In the genomic region with DNA sequence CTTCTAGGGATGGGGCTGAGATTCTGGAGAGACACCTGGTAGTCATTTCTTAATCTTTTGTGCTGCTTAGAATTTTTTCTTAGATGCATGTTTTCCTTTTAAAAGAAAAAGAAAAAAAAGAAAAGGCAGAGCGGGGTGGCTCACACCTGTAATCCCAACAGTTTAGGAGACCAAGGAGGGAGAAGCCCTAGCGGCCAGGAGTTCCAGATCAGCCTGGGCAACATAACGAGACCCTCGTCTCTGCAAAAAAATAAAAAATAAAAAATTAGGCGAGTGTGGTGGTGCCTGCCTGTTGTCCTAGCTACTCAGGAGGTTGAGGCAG, we compare ENCODE assay signal across 15 cellular contexts. TPM values are rescaled to one million over a fixed set of nuclear protein-coding genes. Genes with fewer than 3 reads are reported as not detected.
"Had no signal": no experiment of that assay in that cellular context is flagged by ENCODE, and none has a peak within 500 bp of the region (broad histone marks: within the 10 kb centered on the region; RNA-seq: fewer than 3 reads in every experiment).

No MANE protein-coding gene starts in this region.

- H3K36me3 Mint-ChIP-seq: activated naive CD4-positive, alpha-beta T cell treated with anti-CD3 and anti-CD28 coated beads, Interleukin-2, amount 50 U/mL, for 24 hours had no signal

- DNase-seq: activated CD8-positive, alpha-beta T cell treated with anti-CD3 and anti-CD28 coated beads, Interleukin-2, amount 10 ng/mL, durations not matched to agents 7 days and 5 days; dorsolateral prefrontal cortex; left cardiac atrium; lower lobe of right lung; midbrain; stimulated activated CD4-positive, alpha-beta T cell treated with anti-CD3 and anti-CD28 coated beads, Interleukin-12 subunit alpha, Interleukin-12 subunit beta, amount 100 ng/mL, for 4 hours; stimulated activated naive CD8-positive, alpha-beta T cell treated with anti-CD3 and anti-CD28 coated beads, Interleukin-15, Interleukin-2, amounts not matched to agents 100 U/mL and 50 U/mL, for 24 hours; T-helper 9 cell had no signal

- ATAC-seq: activated CD8-positive, alpha-beta T cell treated with anti-CD3 and anti-CD28 coated beads, Interleukin-2, amount 10 ng/mL, durations not matched to agents 7 days and 5 days; stimulated activated naive CD8-positive, alpha-beta T cell treated with anti-CD3 and anti-CD28 coated beads, Interleukin-15, Interleukin-2, amounts not matched to agents 100 U/mL and 50 U/mL, for 24 hours had no signal

- H3K36me3 ChIP-seq: breast epithelium, esophagus muscularis mucosa, lower lobe of right lung had no signal

- H3K9me3 Mint-ChIP-seq: activated naive CD4-positive, alpha-beta T cell treated with anti-CD3 and anti-CD28 coated beads, Interleukin-2, amount 50 U/mL, for 24 hours had no signal

- H3K4me3 ChIP-seq: lower lobe of right lung had no signal

- H3K9me3 ChIP-seq: breast epithelium, esophagus muscularis mucosa, lower lobe of right lung had no signal

- H3K27ac ChIP-seq: dorsolateral prefrontal cortex, esophagus muscularis mucosa, lower lobe of right lung had no signal

RNA-seq across cellular contexts. Expression of gene VAX2, which starts 10.7 kb away (rescaled TPM):
- total RNA-seq: activated CD8-positive, alpha-beta T cell treated with anti-CD3 and anti-CD28 coated beads, Interleukin-2, amount 10 ng/mL, durations not matched to agents 7 days and 5 days; lower lobe of right lung had no signal

RNA-seq across cellular contexts. Expression of gene ATP6V1B1, which starts 46.0 kb away (rescaled TPM):
- total RNA-seq: activated CD8-positive, alpha-beta T cell treated with anti-CD3 and anti-CD28 coated beads, Interleukin-2, amount 10 ng/mL, durations not matched to agents 7 days and 5 days; fibroblast of villous mesenchyme; temporal lobe had no signal

RNA-seq across cellular contexts. Expression of gene CD207, which starts 54.1 kb away (rescaled TPM):
- total RNA-seq: activated CD8-positive, alpha-beta T cell treated with anti-CD3 and anti-CD28 coated beads, Interleukin-2, amount 10 ng/mL, durations not matched to agents 7 days and 5 days; chondrocyte; fibroblast of villous mesenchyme; osteocyte; temporal lobe had no signal
